19 cellular contexts compared by ENCODE assay signal in genomic region chr4:94913316-94913715, GRCh38.
A peak's percentile ranks its signal among the peaks of the same experiment; 100 is the strongest.
DNase-seq lines count a peak whose midpoint lies in the region; ATAC-seq and TF ChIP-seq lines count a peak whose summit lies in the region.
"Had no signal": no experiment of that assay in that cellular context is flagged by ENCODE, and none has a peak within 500 bp of the region (broad histone marks: within the 10 kb centered on the region; RNA-seq: fewer than 3 reads in every experiment).

No MANE protein-coding gene starts in this region.

- ATAC-seq in GM21515 (IDR thresholded peaks at IDR 0.05; ENCODE audit: unreplicated experiment), result peak; percentile 68
- peak; percentile 74 for ATAC-seq in HG03139 (IDR thresholded peaks at IDR 0.05; ENCODE audit: unreplicated experiment)
- no peak for ATAC-seq in omental fat pad (ENCODE audit: low FRiP score)
- ATAC-seq in HG02885 (IDR thresholded peaks at IDR 0.05; ENCODE audit: poor library complexity, unreplicated experiment), result no peak
- ATAC-seq: A549, body of pancreas, lower lobe of right lung had no signal

- H3K9ac ChIP-seq in endodermal cell (ENCODE audit: extremely low read depth, low read length, poor library complexity, severe bottlenecking), result no peak overlapping the region

- POLR2A ChIA-PET in activated CD4-positive, alpha-beta T cell treated with anti-CD3 and anti-CD28 coated beads, Interleukin-2, amount 10 ng/mL, durations not matched to agents 7 days and 5 days (lab: Charles Lee), result no interaction called here

- no peaks in the 10 kb centered on the region for H3K27me3 ChIP-seq in endodermal cell (ENCODE audit: control insufficient read depth, insufficient read depth, low read length, poor library complexity, severe bottlenecking)
- H3K27me3 ChIP-seq: body of pancreas, tibial artery had no signal

- no peaks in the 10 kb centered on the region for H3K27me3 Mint-ChIP-seq in activated CD4-positive, alpha-beta T cell treated with anti-CD3 and anti-CD28 coated beads, Interleukin-2, amount 10 ng/mL, durations not matched to agents 7 days and 5 days
- no peaks in the 10 kb centered on the region for H3K27me3 Mint-ChIP-seq in endodermal cell (ENCODE audit: insufficient read depth)

- H3K4me1 Mint-ChIP-seq in activated CD4-positive, alpha-beta T cell treated with anti-CD3 and anti-CD28 coated beads, Interleukin-2, amount 10 ng/mL, durations not matched to agents 7 days and 5 days, result peaks cover 26% of the 10 kb centered on the region
- peaks cover 19% of the 10 kb centered on the region for H3K4me1 Mint-ChIP-seq in endodermal cell
- H3K4me1 Mint-ChIP-seq: IgD-negative memory B cell had no signal

- H3K36me3 Mint-ChIP-seq in activated CD4-positive, alpha-beta T cell treated with anti-CD3 and anti-CD28 coated beads, Interleukin-2, amount 10 ng/mL, durations not matched to agents 7 days and 5 days (ENCODE audit: low read depth), result peaks cover 3% of the 10 kb centered on the region
- H3K36me3 Mint-ChIP-seq in endodermal cell (ENCODE audit: low read depth), result peaks cover 28% of the 10 kb centered on the region
- H3K36me3 Mint-ChIP-seq: IgD-negative memory B cell had no signal

- H3K27ac ChIP-seq in endodermal cell (ENCODE audit: low read depth, low read length), result no peak overlapping the region
- H3K27ac ChIP-seq: A549, body of pancreas, lower lobe of right lung, tibial artery had no signal

- H3K4me3 Mint-ChIP-seq in activated CD4-positive, alpha-beta T cell treated with anti-CD3 and anti-CD28 coated beads, Interleukin-2, amount 10 ng/mL, durations not matched to agents 7 days and 5 days, result peak overlapping the region; percentile 33
- H3K4me3 Mint-ChIP-seq in endodermal cell, result no peak overlapping the region
- H3K4me3 Mint-ChIP-seq: activated T-helper 1 cell treated with anti-CD3 and anti-CD28 coated beads, Interleukin-12 subunit alpha, Interleukin-12 subunit beta, Interleukin-2, Interleukin-4 antibody, amounts not matched to agents 30 ng/mL and 10 ng/mL and 1 ng/mL, durations not matched to agents 14 hours and 24 hours and 36 hours; IgD-negative memory B cell had no signal

- peaks cover 8% of the 10 kb centered on the region for H3K4me1 ChIP-seq in endodermal cell (ENCODE audit: control insufficient read depth, insufficient read depth, low read length)
- H3K4me1 ChIP-seq: A549, body of pancreas, lower lobe of right lung, tibial artery had no signal

- CTCF ChIA-PET in activated CD4-positive, alpha-beta T cell treated with anti-CD3 and anti-CD28 coated beads, Interleukin-2, amount 10 ng/mL, durations not matched to agents 7 days and 5 days (lab: Charles Lee), result no interaction called here

- no peaks in the 10 kb centered on the region for H3K36me3 ChIP-seq in endodermal cell (ENCODE audit: control insufficient read depth, insufficient read depth, low read length)
- H3K36me3 ChIP-seq: lower lobe of right lung had no signal

- TF ChIP-seq CTCF in endodermal cell (conservative IDR thresholded peaks at IDR 0.05) (no peak), omental fat pad (IDR thresholded peaks at IDR 0.05) (no peak)

- peak overlapping the region; percentile 47 for H3K4me3 ChIP-seq in endodermal cell (ENCODE audit: low read length)
- H3K4me3 ChIP-seq: A549, body of pancreas, lower lobe of right lung, tibial artery had no signal

- no peak for DNase-seq in activated CD4-positive, alpha-beta T cell treated with anti-CD3 and anti-CD28 coated beads, Interleukin-2, amount 10 ng/mL, durations not matched to agents 7 days and 5 days
- no peak for DNase-seq in activated CD4-positive, alpha-beta T cell treated with anti-CD3 and anti-CD28 coated beads for 1 hour
- DNase-seq in endodermal cell, result no peak
- no peak for DNase-seq in omental fat pad (ENCODE audit: low spot score)
- DNase-seq in RPMI8226, result no peak
- DNase-seq: body of pancreas, DMS53, head of caudate nucleus, lower lobe of right lung, NCI-H187, NCI-H774, SHP77, tibial artery had no signal

- peaks cover 8% of the 10 kb centered on the region for H3K9me3 Mint-ChIP-seq in activated CD4-positive, alpha-beta T cell treated with anti-CD3 and anti-CD28 coated beads, Interleukin-2, amount 10 ng/mL, durations not matched to agents 7 days and 5 days
- H3K9me3 Mint-ChIP-seq in endodermal cell, result peaks cover 33% of the 10 kb centered on the region

- 70 to 83% methylated on average over 1 of the region's 1 CpG for WGBS in endodermal cell (ENCODE audit: insufficient coverage in 1 of 2, insufficient read length in 1 of 2), 2 experiments

- peaks cover 38% of the 10 kb centered on the region for H3K9me3 ChIP-seq in endodermal cell (ENCODE audit: control insufficient read depth, low read length)
- H3K9me3 ChIP-seq: A549, body of pancreas had no signal

- H3K27ac Mint-ChIP-seq in activated CD4-positive, alpha-beta T cell treated with anti-CD3 and anti-CD28 coated beads, Interleukin-2, amount 10 ng/mL, durations not matched to agents 7 days and 5 days, result peak overlapping the region; percentile 91
- H3K27ac Mint-ChIP-seq in endodermal cell, result peak overlapping the region; percentile 69
- H3K27ac Mint-ChIP-seq: activated T-helper 1 cell treated with anti-CD3 and anti-CD28 coated beads, Interleukin-12 subunit alpha, Interleukin-12 subunit beta, Interleukin-2, Interleukin-4 antibody, amounts not matched to agents 30 ng/mL and 10 ng/mL and 1 ng/mL, durations not matched to agents 14 hours and 24 hours and 36 hours; IgD-negative memory B cell had no signal

Comparison
In these comparisons a context has a peak if more than half of its experiments do, and no peak if none do; other contexts are left out.
1. ATAC-seq: peak in GM21515 (single experiment) and HG03139 (single experiment); none in omental fat pad (single experiment) and HG02885 (single experiment).